8 cellular contexts compared by ENCODE assay signal in the genomic region with DNA sequence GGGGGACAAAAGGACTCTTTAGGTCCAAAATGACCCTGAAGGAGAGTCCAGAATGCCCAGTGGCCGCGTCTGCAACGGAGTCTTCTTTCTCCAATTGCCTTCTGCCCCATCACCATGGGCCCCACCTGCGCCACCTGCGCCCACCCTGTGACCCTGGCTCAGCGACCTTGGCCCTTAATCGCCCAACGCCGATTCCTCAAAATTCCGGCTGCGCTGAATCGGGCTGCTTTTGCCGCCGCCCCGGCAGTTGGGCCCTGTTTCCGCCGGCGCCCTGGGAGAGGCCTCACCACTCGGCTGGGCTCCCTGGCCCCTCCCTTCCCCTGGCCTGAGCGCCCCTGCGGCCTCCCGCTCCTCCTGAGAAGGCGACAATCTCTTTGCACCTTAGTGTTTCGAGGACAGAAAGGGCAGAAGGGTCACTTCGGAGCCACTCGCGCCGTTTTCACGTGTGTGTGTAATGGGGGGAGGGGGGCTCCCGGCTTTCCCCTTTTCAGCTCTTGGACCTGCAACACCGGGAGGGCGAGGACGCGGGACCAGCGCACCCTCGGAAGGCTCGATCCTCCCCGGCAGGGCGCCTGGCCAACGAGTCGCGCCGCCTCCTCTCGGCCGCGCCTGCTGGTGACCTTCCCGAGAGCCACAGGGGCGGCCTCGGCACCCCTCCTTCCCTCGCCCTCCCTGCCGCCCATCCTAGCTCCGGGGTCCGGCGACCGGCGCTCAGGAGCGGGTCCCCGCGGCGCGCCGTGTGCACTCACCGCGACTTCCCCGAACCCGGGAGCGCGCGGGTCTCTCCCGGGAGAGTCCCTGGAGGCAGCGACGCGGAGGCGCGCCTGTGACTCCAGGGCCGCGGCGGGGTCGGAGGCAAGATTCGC. TPM values are rescaled to one million over a fixed set of nuclear protein-coding genes. Genes with fewer than 3 reads are reported as not detected.
A peak's percentile ranks its signal among the peaks of the same experiment; 100 is the strongest.
DNase-seq lines count a peak whose midpoint lies in the region; ATAC-seq and TF ChIP-seq lines count a peak whose summit lies in the region.

No MANE protein-coding gene starts in this region.

- H3K36me3 ChIP-seq in upper lobe of left lung (no peaks in the 10 kb centered on the region), body of pancreas (replicated peaks in 1 of 2; ENCODE audit: insufficient read depth in 1 of 2, low read depth in 2 of 2) (no peaks in the 10 kb centered on the region)

- no peaks in the 10 kb centered on the region for H3K36me3 Mint-ChIP-seq in activated T-cell treated with anti-CD3 and anti-CD28 coated beads, Interleukin-2, amount 50 U/mL, for 4 hours (ENCODE audit: insufficient read depth)

- no peak for TF ChIP-seq CTCF in WI38 (IDR thresholded peaks at IDR 0.05; ENCODE audit: low read depth, low read length)
- no peak for TF ChIP-seq CTCF in upper lobe of left lung (IDR thresholded peaks at IDR 0.05)
- no peak for TF ChIP-seq CTCF in body of pancreas (IDR thresholded peaks at IDR 0.05)

- H3K27ac ChIP-seq in upper lobe of left lung (no peak overlapping the region), body of pancreas (no peak overlapping the region)

- no peaks in the 10 kb centered on the region for H3K9me3 Mint-ChIP-seq in activated T-cell treated with anti-CD3 and anti-CD28 coated beads, Interleukin-2, amount 50 U/mL, for 4 hours

- no peak for TF ChIP-seq EP300 in upper lobe of left lung (IDR thresholded peaks at IDR 0.05)

- no peak for ATAC-seq in activated T-cell treated with anti-CD3 and anti-CD28 coated beads, Interleukin-2, amount 50 U/mL, for 4 hours
- ATAC-seq in left colon (peak; percentile 49), upper lobe of left lung (ENCODE audit: low FRiP score in 2 of 2) (no peak), GM21529 (IDR thresholded peaks at IDR 0.05; ENCODE audit: unreplicated experiment) (no peak), HG03039 (IDR thresholded peaks at IDR 0.05; ENCODE audit: unreplicated experiment) (no peak), body of pancreas (no peak)

- peaks cover 18% of the 10 kb centered on the region for H3K4me1 Mint-ChIP-seq in activated T-cell treated with anti-CD3 and anti-CD28 coated beads, Interleukin-2, amount 50 U/mL, for 4 hours (ENCODE audit: low read depth)

- WGBS in upper lobe of left lung, 2 donors: 2% methylated on average over 18 to 51 of the region's 80 CpGs
- WGBS in body of pancreas, 2 donors: 2 to 5% methylated on average over 25 to 62 of the region's 80 CpGs

- H3K4me3 Mint-ChIP-seq in activated T-cell treated with anti-CD3 and anti-CD28 coated beads, Interleukin-2, amount 50 U/mL, for 4 hours: no peak overlapping the region

- H3K27me3 Mint-ChIP-seq in activated T-cell treated with anti-CD3 and anti-CD28 coated beads, Interleukin-2, amount 50 U/mL, for 4 hours (ENCODE audit: low read depth): peaks cover 74% of the 10 kb centered on the region

- intact Hi-C loops in left colon (cut with DNase I, micrococcal nuclease): no loop called here
- intact Hi-C loops in body of pancreas (cut with DNase I): no loop called here

- TF ChIP-seq POLR2A in upper lobe of left lung (IDR thresholded peaks at IDR 0.05): no peak
- no peak for TF ChIP-seq POLR2A in body of pancreas (IDR thresholded peaks at IDR 0.05)

- H3K4me1 ChIP-seq in upper lobe of left lung (peaks cover 41 to 60% (median 49%) of the 10 kb centered on the region in 4 donors), body of pancreas (peaks cover 50% of the 10 kb centered on the region)

- peak; percentile 29 to 43 for DNase-seq in activated T-cell treated with anti-CD3 and anti-CD28 coated beads, Interleukin-2, amount 50 U/mL, for 48 hours
- DNase-seq in activated T-cell treated with anti-CD3 and anti-CD28 coated beads, Interleukin-2, amount 50 U/mL, for 4 hours: no peak
- no peak for DNase-seq in left colon
- DNase-seq in upper lobe of left lung: peak in 1 of 2 donors; percentile 81
- no peak for DNase-seq in body of pancreas

- H3K27me3 ChIP-seq in upper lobe of left lung: peaks cover 2 to 98% (median 69%) of the 10 kb centered on the region in 4 donors
- peaks cover 0 to 93% of the 10 kb centered on the region in 2 donors for H3K27me3 ChIP-seq in body of pancreas

- no peaks in the 10 kb centered on the region for H3K9me3 ChIP-seq in upper lobe of left lung
- H3K9me3 ChIP-seq in body of pancreas: no peaks in the 10 kb centered on the region

- H3K4me3 ChIP-seq in WI38 (ENCODE audit: low read depth, low read length) (peak overlapping the region; percentile 45), upper lobe of left lung (peak overlapping the region in 3 of 4 donors; percentile 28 to 45 (median 41)), body of pancreas (peak overlapping the region in 1 of 2 donors; percentile 10)

RNA-seq across cellular contexts. Expression of a gene that starts 0.5 kb away (rescaled TPM):
- under 1 TPM in 2 of 3 donors, not detected in 1; 0.18 to 0.24 TPM for total RNA-seq in activated T-cell treated with anti-CD3 and anti-CD28 coated beads, Interleukin-2, amount 50 U/mL, for 4 hours
- total RNA-seq in left colon (under 1 TPM in 1 of 2 donors, not detected in 1; 0.34 TPM), upper lobe of left lung (1 to 10 TPM in 1 of 6 donors, under 1 TPM in 3, not detected in 2; 0.10 to 1.6 (median 0.50) TPM), body of pancreas (under 1 TPM in 1 of 2 donors, not detected in 1; 0.26 TPM)

Comparison
In these comparisons a context has a peak if more than half of its experiments do, and no peak if none do; other contexts are left out.
1. DNase-seq: peak in activated T-cell treated with anti-CD3 and anti-CD28 coated beads, Interleukin-2, amount 50 U/mL, for 48 hours (2 of 2); none in activated T-cell treated with anti-CD3 and anti-CD28 coated beads, Interleukin-2, amount 50 U/mL, for 4 hours (single experiment), left colon (0 of 2) and body of pancreas (0 of 4).